Comparison of ENCODE assay signal across 1 cellular context in the genomic region with DNA sequence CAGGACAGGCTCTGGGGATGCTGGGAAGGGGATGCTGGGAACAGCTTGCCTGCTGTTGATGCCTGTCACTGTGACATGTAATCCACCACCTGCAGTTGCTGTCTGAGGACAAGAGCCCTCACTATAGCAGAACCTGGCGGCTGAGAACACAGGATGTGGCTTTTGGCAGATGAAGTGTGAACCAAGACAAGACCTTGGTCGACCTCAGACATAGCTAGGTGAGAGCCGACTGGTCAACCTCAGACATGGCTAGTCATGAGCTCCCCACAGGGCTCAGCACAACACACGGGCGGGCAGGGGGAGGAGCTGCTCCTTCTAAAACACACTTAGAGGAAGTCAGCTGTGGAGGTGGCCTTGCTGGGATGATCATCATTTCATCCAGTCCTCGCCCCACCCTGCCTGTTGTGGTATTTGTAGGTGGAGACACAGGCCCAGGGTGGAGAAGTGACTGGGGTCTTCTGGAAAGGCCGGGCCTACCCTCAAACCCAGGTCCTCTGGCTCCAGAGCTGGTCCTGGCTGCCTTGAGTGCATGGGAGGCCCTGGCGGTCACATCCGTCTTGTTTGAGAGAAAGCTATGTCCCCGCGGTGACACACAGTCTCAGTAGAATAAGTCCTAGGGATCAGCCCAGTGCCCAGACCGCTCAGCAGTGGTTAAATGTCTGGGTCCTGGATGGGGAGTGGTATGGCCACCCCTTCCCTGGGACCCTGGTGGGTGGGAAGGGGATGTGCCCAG.
TF ChIP-seq lines count a peak whose summit lies in the region.

No MANE protein-coding gene starts in this region.

TF ChIP-seq in HepG2, 621 proteins besides CTCF, POLR2A, EP300 and RAD21:
- TF ChIP-seq, protein P1, sequence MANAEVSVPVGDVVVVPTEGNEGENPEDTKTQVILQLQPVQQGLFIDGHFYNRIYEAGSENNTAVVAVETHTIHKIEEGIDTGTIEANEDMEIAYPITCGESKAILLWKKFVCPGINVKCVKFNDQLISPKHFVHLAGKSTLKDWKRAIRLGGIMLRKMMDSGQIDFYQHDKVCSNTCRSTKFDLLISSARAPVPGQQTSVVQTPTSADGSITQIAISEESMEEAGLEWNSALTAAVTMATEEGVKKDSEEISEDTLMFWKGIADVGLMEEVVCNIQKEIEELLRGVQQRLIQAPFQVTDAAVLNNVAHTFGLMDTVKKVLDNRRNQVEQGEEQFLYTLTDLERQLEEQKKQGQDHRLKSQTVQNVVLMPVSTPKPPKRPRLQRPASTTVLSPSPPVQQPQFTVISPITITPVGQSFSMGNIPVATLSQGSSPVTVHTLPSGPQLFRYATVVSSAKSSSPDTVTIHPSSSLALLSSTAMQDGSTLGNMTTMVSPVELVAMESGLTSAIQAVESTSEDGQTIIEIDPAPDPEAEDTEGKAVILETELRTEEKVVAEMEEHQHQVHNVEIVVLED (CRISPR knock-in tag; IDR thresholded peaks at IDR 0.05; ENCODE audit: borderline replicate concordance), result no peak
- TF ChIP-seq ZNF792 (CRISPR knock-in tag; IDR thresholded peaks at IDR 0.05) (no peak), GTF2F1 (IDR thresholded peaks at IDR 0.05; ENCODE audit: low read length) (no peak)
TF ChIP-seq in HepG2: peak in this region for 0.
